Comparison of ENCODE assay signal across 22 cellular contexts in genomic region chr18:23148382-23148781, GRCh38.
"Had no signal": no experiment of that assay in that cellular context is flagged by ENCODE, and none has a peak within 500 bp of the region (broad histone marks: within the 10 kb centered on the region; RNA-seq: fewer than 3 reads in every experiment).

No MANE protein-coding gene starts in this region.

- H3K36me3 ChIP-seq: MG63, SJSA1 had no signal

- H3K27me3 ChIP-seq: MG63, SJSA1 had no signal

- DNase-seq: IMR-90, Karpas-422, KG1, MG63, NCI-H1092, NCI-H1105 treated with DMSO at 0.1 percent for 48 hours, NCI-H1417 treated with DMSO at 0.1 percent for 48 hours, NCI-H187, NCI-H2029, NCI-H2081 treated with DMSO at 0.1 percent for 48 hours, NCI-H2171, NCI-H226, NCI-H446, NCI-H510A, NCI-H524 treated with DMSO at 0.1 percent for 48 hours, NCI-H69, NCI-H774, Right ventricle myocardium superior, RPMI8226, SIG-M5 had no signal

- H3K4me3 ChIP-seq: MG63, SJSA1, SK-N-MC had no signal

- H3K9me3 ChIP-seq: MG63, SJSA1 had no signal

- H3K27ac ChIP-seq: SJSA1, SK-N-MC had no signal
